19 cellular contexts compared by ENCODE assay signal in genomic region chr3:105845488-105845887, GRCh38. TPM values are rescaled to one million over a fixed set of nuclear protein-coding genes. Genes with fewer than 3 reads are reported as not detected.
DNase-seq lines count a peak whose midpoint lies in the region; ATAC-seq and TF ChIP-seq lines count a peak whose summit lies in the region.
"Had no signal": no experiment of that assay in that cellular context is flagged by ENCODE, and none has a peak within 500 bp of the region (broad histone marks: within the 10 kb centered on the region; RNA-seq: fewer than 3 reads in every experiment).

No MANE protein-coding gene starts in this region.

- H3K4me3 Mint-ChIP-seq in activated naive CD4-positive, alpha-beta T cell treated with anti-CD3 and anti-CD28 coated beads, Interleukin-2, amount 50 U/mL, for 24 hours = no peak overlapping the region
- H3K4me3 Mint-ChIP-seq in brain = peak overlapping the region in 1 of 5 experiments; percentile 48

- DNase-seq in activated naive CD4-positive, alpha-beta T cell treated with Interleukin-2 at 50 U/mL for 16 hours = no peak
- peak; percentile 93 for DNase-seq in NCI-H146 treated with DMSO at 0.1 percent for 48 hours (lab: John Stamatoyannopoulos, UW; ENCODE audit: unreplicated experiment)
- DNase-seq in osteoblast (ENCODE audit: insufficient read length, low spot score, missing footprints) = no peak
- DNase-seq in sciatic nerve (ENCODE audit: low spot score) = no peak
- DNase-seq: esophagus squamous epithelium; GF-D8; islet precursor cell; MM.1S; NCI-H2171 treated with DMSO at 0.1 percent for 48 hours; stimulated activated CD4-positive, alpha-beta T cell treated with anti-CD3 and anti-CD28 coated beads, Interleukin-2, amount 100 ng/mL, for 48 hours had no signal

- H3K4me3 ChIP-seq in osteoblast (ENCODE audit: insufficient read depth, low read length) = no peak overlapping the region
- H3K4me3 ChIP-seq: esophagus squamous epithelium, HAP-1, thoracic aorta had no signal

- H3K27ac Mint-ChIP-seq in activated naive CD4-positive, alpha-beta T cell treated with anti-CD3 and anti-CD28 coated beads, Interleukin-2, amount 50 U/mL, for 24 hours = peak overlapping the region; percentile 68
- peak overlapping the region in 3 of 5 experiments; percentile 48 to 69 (median 60) for H3K27ac Mint-ChIP-seq in brain

- no peaks in the 10 kb centered on the region for H3K27me3 ChIP-seq in osteoblast (ENCODE audit: insufficient read depth, low read length)
- H3K27me3 ChIP-seq: esophagus squamous epithelium had no signal

- H2AFZ ChIP-seq in osteoblast (ENCODE audit: low read length) = no peak overlapping the region

- H3K4me1 Mint-ChIP-seq in activated naive CD4-positive, alpha-beta T cell treated with anti-CD3 and anti-CD28 coated beads, Interleukin-2, amount 50 U/mL, for 24 hours = peaks cover 72% of the 10 kb centered on the region
- H3K4me1 Mint-ChIP-seq in brain = peaks cover 65% of the 10 kb centered on the region

- H3K27ac ChIP-seq in osteoblast (ENCODE audit: low read depth, low read length) = peak overlapping the region; percentile 15
- H3K27ac ChIP-seq: RWPE1, thoracic aorta, VCaP had no signal

- peaks cover 55% of the 10 kb centered on the region for H3K36me3 ChIP-seq in osteoblast (ENCODE audit: insufficient read depth, low read length)
- H3K36me3 ChIP-seq: HAP-1, thoracic aorta had no signal

- intact Hi-C loops in sciatic nerve (cut with DNase I) = no loop called here

- H4K20me1 ChIP-seq in osteoblast (ENCODE audit: insufficient read depth, low read length) = no peaks in the 10 kb centered on the region

- no peaks in the 10 kb centered on the region for H3K27me3 Mint-ChIP-seq in activated naive CD4-positive, alpha-beta T cell treated with anti-CD3 and anti-CD28 coated beads, Interleukin-2, amount 50 U/mL, for 24 hours
- no peaks in the 10 kb centered on the region for H3K27me3 Mint-ChIP-seq in brain

- TF ChIP-seq CTCF in brain (conservative IDR thresholded peaks at IDR 0.05) (no peak), osteoblast (IDR thresholded peaks at IDR 0.05; ENCODE audit: extremely low read depth, low read depth, low read length) (no peak)

- ATAC-seq in sciatic nerve (no peak), GM18909 (IDR thresholded peaks at IDR 0.05; ENCODE audit: poor library complexity, unreplicated experiment) (no peak), HG03196 (IDR thresholded peaks at IDR 0.05; ENCODE audit: unreplicated experiment) (no peak)
- ATAC-seq: activated naive CD4-positive, alpha-beta T cell treated with anti-CD3 and anti-CD28 coated beads, Interleukin-2, amount 50 U/mL, for 72 hours had no signal

- H3K9me3 ChIP-seq in osteoblast (ENCODE audit: low read depth, low read length) = no peaks in the 10 kb centered on the region
- H3K9me3 ChIP-seq: esophagus squamous epithelium, HAP-1, thoracic aorta had no signal

- peaks cover 26% of the 10 kb centered on the region for H3K4me1 ChIP-seq in osteoblast (ENCODE audit: insufficient read depth, low read length)

- no peaks in the 10 kb centered on the region for H3K9me3 Mint-ChIP-seq in activated naive CD4-positive, alpha-beta T cell treated with anti-CD3 and anti-CD28 coated beads, Interleukin-2, amount 50 U/mL, for 24 hours
- H3K9me3 Mint-ChIP-seq in brain = peaks cover 0 to 3% (median 0%) of the 10 kb centered on the region in 5 experiments
- H3K9me3 Mint-ChIP-seq: activated naive CD4-positive, alpha-beta T cell treated with anti-CD3 and anti-CD28 coated beads, Interleukin-2, amount 50 U/mL, for 72 hours had no signal

- peaks cover 29% of the 10 kb centered on the region for H3K36me3 Mint-ChIP-seq in activated naive CD4-positive, alpha-beta T cell treated with anti-CD3 and anti-CD28 coated beads, Interleukin-2, amount 50 U/mL, for 24 hours
- H3K36me3 Mint-ChIP-seq in brain = peaks cover 38% of the 10 kb centered on the region

- H3K4me2 ChIP-seq in osteoblast (ENCODE audit: insufficient read depth, low read length) = no peak overlapping the region

- H3K79me2 ChIP-seq in osteoblast (ENCODE audit: insufficient read depth, low read length) = peaks cover 88% of the 10 kb centered on the region

RNA-seq across cellular contexts. Expression of gene CBLB, which starts 23.3 kb away (rescaled TPM):
- polyA plus RNA-seq in brain (ENCODE audit: insufficient read depth, low read depth, low replicate concordance) = 16.3 TPM
- total RNA-seq in osteoblast = 108 and 128 TPM in 2 replicates
- total RNA-seq in sciatic nerve = 140 TPM
